ENCODE assay signal across 18 cellular contexts in genomic region chr12:19404232-19404880, GRCh38. TPM values are rescaled to one million over a fixed set of nuclear protein-coding genes. Genes with fewer than 3 reads are reported as not detected.
DNase-seq lines count a peak whose midpoint lies in the region; ATAC-seq lines count a peak whose summit lies in the region.
"Had no signal": no experiment of that assay in that cellular context is flagged by ENCODE, and none has a peak within 500 bp of the region (broad histone marks: within the 10 kb centered on the region; RNA-seq: fewer than 3 reads in every experiment).

No MANE protein-coding gene starts in this region.

- H3K9ac ChIP-seq in iPS-15b (ENCODE audit: low read depth, low read length), result peak overlapping the region; percentile 24

- peak overlapping the region; percentile 97 for H3K27ac Mint-ChIP-seq in activated CD8-positive, alpha-beta T cell treated with anti-CD3 and anti-CD28 coated beads, Interleukin-2, amount 10 ng/mL, durations not matched to agents 7 days and 5 days
- peak overlapping the region; percentile 68 for H3K27ac Mint-ChIP-seq in stimulated activated naive CD8-positive, alpha-beta T cell treated with anti-CD3 and anti-CD28 coated beads, Interleukin-15, Interleukin-2, amounts not matched to agents 100 ng/mL and 50 ng/mL, for 24 hours

- peaks cover 6% of the 10 kb centered on the region for H3K9me3 Mint-ChIP-seq in activated T-cell treated with anti-CD3 and anti-CD28 coated beads, Interleukin-2, amount 50 U/mL, for 4 hours
- peaks cover 8% of the 10 kb centered on the region for H3K9me3 Mint-ChIP-seq in activated CD8-positive, alpha-beta T cell treated with anti-CD3 and anti-CD28 coated beads, Interleukin-2, amount 10 ng/mL, durations not matched to agents 7 days and 5 days (ENCODE audit: insufficient read depth)
- peaks cover 6% of the 10 kb centered on the region for H3K9me3 Mint-ChIP-seq in stimulated activated naive CD8-positive, alpha-beta T cell treated with anti-CD3 and anti-CD28 coated beads, Interleukin-15, Interleukin-2, amounts not matched to agents 100 ng/mL and 50 ng/mL, for 24 hours

- H3K4me3 Mint-ChIP-seq in activated T-cell treated with anti-CD3 and anti-CD28 coated beads, Interleukin-2, amount 50 U/mL, for 4 hours, result peak overlapping the region; percentile 21
- H3K4me3 Mint-ChIP-seq in activated CD8-positive, alpha-beta T cell treated with anti-CD3 and anti-CD28 coated beads, Interleukin-2, amount 10 ng/mL, durations not matched to agents 7 days and 5 days, result peak overlapping the region; percentile 49
- peak overlapping the region; percentile 17 for H3K4me3 Mint-ChIP-seq in stimulated activated naive CD8-positive, alpha-beta T cell treated with anti-CD3 and anti-CD28 coated beads, Interleukin-15, Interleukin-2, amounts not matched to agents 100 ng/mL and 50 ng/mL, for 24 hours

- POLR2A ChIA-PET in activated CD8-positive, alpha-beta T cell treated with anti-CD3 and anti-CD28 coated beads, Interleukin-2, amount 10 ng/mL, durations not matched to agents 7 days and 5 days (lab: Charles Lee), result interaction anchor here (0.6 to 0.7 kb wide), 2 partner anchors 35 to 37 kb away, joined by 3 read pairs; partner anchors contain the start of gene AEBP2

- H3K36me3 ChIP-seq in iPS-15b (ENCODE audit: control insufficient read depth, insufficient read depth, low read length), result no peaks in the 10 kb centered on the region
- H3K36me3 ChIP-seq: left ventricle myocardium inferior had no signal

- H3K4me1 Mint-ChIP-seq in activated T-cell treated with anti-CD3 and anti-CD28 coated beads, Interleukin-2, amount 50 U/mL, for 4 hours (ENCODE audit: low read depth), result peaks cover 12% of the 10 kb centered on the region
- peaks cover 27% of the 10 kb centered on the region for H3K4me1 Mint-ChIP-seq in activated CD8-positive, alpha-beta T cell treated with anti-CD3 and anti-CD28 coated beads, Interleukin-2, amount 10 ng/mL, durations not matched to agents 7 days and 5 days (ENCODE audit: low read depth)
- peaks cover 17% of the 10 kb centered on the region for H3K4me1 Mint-ChIP-seq in stimulated activated naive CD8-positive, alpha-beta T cell treated with anti-CD3 and anti-CD28 coated beads, Interleukin-15, Interleukin-2, amounts not matched to agents 100 ng/mL and 50 ng/mL, for 24 hours (ENCODE audit: low read depth)

- no peak overlapping the region for H3K4me3 ChIP-seq in iPS-15b (ENCODE audit: low read depth, low read length)
- H3K4me3 ChIP-seq: left ventricle myocardium inferior had no signal

- no peak for DNase-seq in activated T-cell treated with anti-CD3 and anti-CD28 coated beads, Interleukin-2, amount 50 U/mL, for 4 hours
- no peak for DNase-seq in activated T-cell treated with anti-CD3 and anti-CD28 coated beads, Interleukin-2, amount 50 U/mL, for 1 hour
- DNase-seq in activated CD8-positive, alpha-beta T cell treated with anti-CD3 and anti-CD28 coated beads, Interleukin-2, amount 10 ng/mL, durations not matched to agents 7 days and 5 days, result peak; percentile 58
- DNase-seq in NK-92 treated with Interleukin-12 subunit alpha and Interleukin-12 subunit beta, amount 100 ng/mL, for 24 hours (lab: John Stamatoyannopoulos, UW), result no peak
- DNase-seq: ACHN; foreskin keratinocyte; GOT3; KG1; left ventricle myocardium inferior; NCI-H1092 treated with DMSO at 0.1 percent for 48 hours; NCI-H69; stimulated activated naive CD4-positive, alpha-beta T cell treated with Interleukin-2 at 50 U/mL for 16 hours had no signal

- no peaks in the 10 kb centered on the region for H3K27me3 ChIP-seq in iPS-15b (ENCODE audit: control insufficient read depth, insufficient read depth, low read length)
- H3K27me3 ChIP-seq: foreskin keratinocyte had no signal

- H3K27me3 Mint-ChIP-seq in activated T-cell treated with anti-CD3 and anti-CD28 coated beads, Interleukin-2, amount 50 U/mL, for 4 hours (ENCODE audit: low read depth), result no peaks in the 10 kb centered on the region
- H3K27me3 Mint-ChIP-seq in activated CD8-positive, alpha-beta T cell treated with anti-CD3 and anti-CD28 coated beads, Interleukin-2, amount 10 ng/mL, durations not matched to agents 7 days and 5 days (ENCODE audit: low read depth), result no peaks in the 10 kb centered on the region
- H3K27me3 Mint-ChIP-seq in stimulated activated naive CD8-positive, alpha-beta T cell treated with anti-CD3 and anti-CD28 coated beads, Interleukin-15, Interleukin-2, amounts not matched to agents 100 ng/mL and 50 ng/mL, for 24 hours, result no peaks in the 10 kb centered on the region

- H3K4me1 ChIP-seq in iPS-15b (ENCODE audit: control insufficient read depth, insufficient read depth, low read length), result peaks cover 2% of the 10 kb centered on the region

- CTCF ChIA-PET in activated CD8-positive, alpha-beta T cell treated with anti-CD3 and anti-CD28 coated beads, Interleukin-2, amount 10 ng/mL, durations not matched to agents 7 days and 5 days (lab: Charles Lee), result no interaction called here

- no peaks in the 10 kb centered on the region for H3K36me3 Mint-ChIP-seq in activated T-cell treated with anti-CD3 and anti-CD28 coated beads, Interleukin-2, amount 50 U/mL, for 4 hours (ENCODE audit: insufficient read depth)
- H3K36me3 Mint-ChIP-seq in activated CD8-positive, alpha-beta T cell treated with anti-CD3 and anti-CD28 coated beads, Interleukin-2, amount 10 ng/mL, durations not matched to agents 7 days and 5 days (ENCODE audit: low read depth), result peaks cover 13% of the 10 kb centered on the region
- peaks cover 6% of the 10 kb centered on the region for H3K36me3 Mint-ChIP-seq in stimulated activated naive CD8-positive, alpha-beta T cell treated with anti-CD3 and anti-CD28 coated beads, Interleukin-15, Interleukin-2, amounts not matched to agents 100 ng/mL and 50 ng/mL, for 24 hours (ENCODE audit: low read depth)

- no peaks in the 10 kb centered on the region for H3K9me3 ChIP-seq in iPS-15b (ENCODE audit: control insufficient read depth, insufficient read depth, low read length)
- H3K9me3 ChIP-seq: left ventricle myocardium inferior had no signal

- ATAC-seq in activated T-cell treated with anti-CD3 and anti-CD28 coated beads, Interleukin-2, amount 50 U/mL, for 4 hours, result peak; percentile 35 to 51
- ATAC-seq in activated CD8-positive, alpha-beta T cell treated with anti-CD3 and anti-CD28 coated beads, Interleukin-2, amount 10 ng/mL, durations not matched to agents 7 days and 5 days, result peak; percentile 87
- ATAC-seq in GM21717 (IDR thresholded peaks at IDR 0.05; ENCODE audit: unreplicated experiment), result no peak
- no peak for ATAC-seq in GM18502 (IDR thresholded peaks at IDR 0.05; ENCODE audit: poor library complexity, unreplicated experiment)
- ATAC-seq: foreskin keratinocyte, Panc1, SK-N-SH treated with all-trans-retinoic acid at 6 μM for 48 hours had no signal

RNA-seq across cellular contexts. Expression of gene AEBP2, which starts 34.9 kb away (rescaled TPM):
- total RNA-seq in activated T-cell treated with anti-CD3 and anti-CD28 coated beads, Interleukin-2, amount 50 U/mL, for 4 hours, result 10 to 100 TPM; 42.4 to 50.9 (median 45.8) TPM
- total RNA-seq in activated CD8-positive, alpha-beta T cell treated with anti-CD3 and anti-CD28 coated beads, Interleukin-2, amount 10 ng/mL, durations not matched to agents 7 days and 5 days, result 10 to 100 TPM; 57.3 to 57.4 TPM

Comparison
In these comparisons a context has a peak if more than half of its experiments do, and no peak if none do; other contexts are left out.
1. ATAC-seq: peak in activated T-cell treated with anti-CD3 and anti-CD28 coated beads, Interleukin-2, amount 50 U/mL, for 4 hours (2 of 2) and activated CD8-positive, alpha-beta T cell treated with anti-CD3 and anti-CD28 coated beads, Interleukin-2, amount 10 ng/mL, durations not matched to agents 7 days and 5 days (single experiment); none in GM21717 (single experiment) and GM18502 (single experiment).
2. Peak in every context shown above with its lines, with median percentiles within 50 percentile points of each other: H3K4me3 Mint-ChIP-seq.